1 cellular context compared by ENCODE assay signal in the genomic region with DNA sequence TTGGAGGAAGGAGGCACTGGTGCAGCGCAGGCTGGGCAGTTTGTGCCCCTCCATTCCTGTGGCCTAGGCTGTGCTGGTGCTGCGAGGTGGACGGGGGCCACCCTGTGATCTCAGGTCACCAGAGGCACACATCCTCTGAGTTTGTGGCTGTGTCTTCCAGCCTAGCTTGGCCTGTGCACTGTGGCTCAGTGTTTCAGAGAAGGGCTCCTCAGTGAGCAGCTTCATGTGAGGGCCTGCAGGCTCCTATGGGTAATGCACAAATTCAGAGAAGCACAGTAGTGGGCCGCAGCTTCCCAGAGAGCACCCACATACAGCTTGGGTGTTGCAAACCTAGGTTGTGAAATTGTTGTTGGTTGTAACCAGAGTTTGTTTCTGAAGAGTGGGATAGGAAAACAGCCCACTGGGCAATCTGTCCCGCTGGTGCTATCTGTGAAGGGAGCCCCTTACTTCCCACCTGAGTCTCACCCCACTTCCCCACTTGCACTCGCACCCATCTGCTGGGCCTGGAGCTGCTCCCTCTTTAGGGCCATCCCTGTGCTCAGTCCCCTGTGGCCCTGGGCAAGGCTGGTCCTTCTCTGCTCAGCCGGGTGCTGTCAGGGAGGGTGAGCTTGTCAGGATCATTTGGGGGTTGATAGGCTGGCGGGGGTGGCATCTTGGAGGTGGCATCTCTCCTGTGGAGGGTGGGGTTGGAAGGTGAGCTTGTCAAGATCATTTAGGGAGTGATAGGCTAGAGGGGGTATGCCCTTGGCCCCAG.
TF ChIP-seq lines count a peak whose summit lies in the region.

No MANE protein-coding gene starts in this region.

TF ChIP-seq in IMR-90, 13 proteins besides CTCF, POLR2A, EP300 and RAD21:
- TF ChIP-seq BHLHE40 (IDR thresholded peaks at IDR 0.05; ENCODE audit: low read depth, low read length) (no peak), CHD1 (IDR thresholded peaks at IDR 0.05; ENCODE audit: low read depth, low read length) (no peak), FOS (IDR thresholded peaks at IDR 0.05; ENCODE audit: low read depth, low read length) (no peak), MAZ (IDR thresholded peaks at IDR 0.05; ENCODE audit: borderline replicate concordance, low read depth, low read length) (no peak), RFX5 (IDR thresholded peaks at IDR 0.05; ENCODE audit: low read depth, low read length) (no peak), MXI1 (IDR thresholded peaks at IDR 0.05; ENCODE audit: borderline replicate concordance, low read depth, low read length) (no peak), NFE2L2 (IDR thresholded peaks at IDR 0.05; ENCODE audit: low read depth, low read length) (no peak), ELK1 (IDR thresholded peaks at IDR 0.05; ENCODE audit: borderline replicate concordance, low read depth, low read length) (no peak), RCOR1 (IDR thresholded peaks at IDR 0.05; ENCODE audit: insufficient replicate concordance, low read length) (no peak), SMC3 (IDR thresholded peaks at IDR 0.05; ENCODE audit: low read depth, low read length) (no peak), MAFK (IDR thresholded peaks at IDR 0.05; ENCODE audit: low read depth, low read length) (no peak), USF2 (IDR thresholded peaks at IDR 0.05; ENCODE audit: low read depth, low read length) (no peak), CEBPB (IDR thresholded peaks at IDR 0.05; ENCODE audit: low read depth, low read length) (no peak)
TF ChIP-seq in IMR-90: peak in this region for 0.
